1 cellular context compared by ENCODE assay signal in the genomic region with DNA sequence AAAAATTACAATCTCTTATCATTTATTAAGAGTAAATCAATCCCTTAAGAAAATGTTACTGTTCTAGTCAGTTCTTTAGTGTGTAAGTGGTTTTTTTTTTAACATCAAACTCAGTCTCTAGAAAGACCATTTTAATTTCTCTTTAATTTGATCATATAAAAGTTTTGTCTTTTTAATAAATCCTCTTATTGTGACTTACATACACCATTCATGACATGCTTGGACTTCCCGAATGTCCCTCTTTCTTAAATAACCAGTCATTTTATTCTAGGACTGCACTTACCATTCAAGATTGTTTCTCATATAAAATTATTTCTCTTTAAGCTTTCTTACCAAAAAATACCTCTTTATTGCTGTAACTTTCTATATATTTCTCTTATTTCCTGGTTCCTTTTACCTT.
TF ChIP-seq lines count a peak whose summit lies in the region.

No MANE protein-coding gene starts in this region.

TF ChIP-seq in GM23338, 12 proteins besides CTCF, POLR2A, EP300 and RAD21:
- TF ChIP-seq ZNF462 (CRISPR knock-in tag; IDR thresholded peaks at IDR 0.05), result no peak
- TF ChIP-seq REST (IDR thresholded peaks at IDR 0.05; ENCODE audit: unreplicated experiment), result no peak
- no peak for TF ChIP-seq POLR2AphosphoS5 (IDR thresholded peaks at IDR 0.05; ENCODE audit: low read depth)
- no peak for TF ChIP-seq EZH2phosphoT487 (IDR thresholded peaks at IDR 0.05; ENCODE audit: unreplicated experiment)
- no peak for TF ChIP-seq ZNF114 (CRISPR knock-in tag; IDR thresholded peaks at IDR 0.05)
- TF ChIP-seq ZNF331 (CRISPR knock-in tag; IDR thresholded peaks at IDR 0.05; ENCODE audit: low read depth), result no peak
- no peak for TF ChIP-seq JUNB (IDR thresholded peaks at IDR 0.05; ENCODE audit: unreplicated experiment)
- TF ChIP-seq STAT1 (IDR thresholded peaks at IDR 0.05; ENCODE audit: unreplicated experiment), result no peak
